ENCODE assay signal across 1 cellular context in the genomic region with DNA sequence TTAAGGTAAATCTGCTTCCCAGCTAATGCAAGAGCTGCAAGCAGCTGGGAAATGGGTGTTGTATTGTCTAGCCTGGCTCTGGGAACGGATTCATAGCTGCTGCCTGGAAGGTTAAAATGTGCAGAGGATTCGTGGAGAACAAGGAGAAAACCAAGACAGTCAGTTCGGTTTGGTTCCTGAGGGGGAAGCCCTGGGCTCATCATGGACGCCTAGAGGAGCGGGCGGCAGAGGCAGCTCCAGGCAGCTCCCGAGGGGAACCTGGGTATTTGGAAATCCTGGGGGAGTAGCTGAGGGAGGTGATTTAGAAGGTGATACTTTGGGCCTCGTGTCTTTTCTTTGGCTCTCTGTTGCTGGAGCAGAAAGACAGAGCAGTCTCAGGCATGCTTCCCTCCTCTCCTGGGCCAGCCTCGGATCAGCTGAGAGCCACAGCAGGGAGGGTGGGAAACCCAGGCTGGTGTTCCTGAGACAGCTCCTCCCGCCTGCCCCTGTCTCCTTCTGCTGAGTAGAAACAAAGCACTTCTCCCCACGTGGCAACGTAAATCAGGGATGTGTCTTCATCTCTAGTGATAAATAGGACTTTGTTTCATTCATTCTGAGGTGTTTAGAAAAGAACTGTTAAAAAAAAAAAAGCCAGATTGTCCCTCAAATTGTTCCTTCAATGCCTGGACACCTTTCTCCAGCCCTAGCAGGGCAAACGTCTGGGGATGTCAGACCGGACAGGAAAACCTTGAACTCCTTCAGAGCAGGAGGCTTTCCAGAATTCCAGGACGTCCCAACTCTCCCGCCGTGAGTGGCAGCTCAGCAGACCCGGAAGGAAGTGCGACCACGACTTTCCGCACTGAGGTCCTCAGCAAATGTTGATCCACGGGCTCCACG.
TF ChIP-seq lines count a peak whose summit lies in the region.

No MANE protein-coding gene starts in this region.

TF ChIP-seq in endothelial cell of umbilical vein, 7 proteins besides CTCF, POLR2A, EP300 and RAD21:
- TF ChIP-seq MYC (IDR thresholded peaks at IDR 0.05; ENCODE audit: low read depth, low read length) (no peak), FOS (IDR thresholded peaks at IDR 0.05; ENCODE audit: borderline replicate concordance, insufficient read depth, low read length) (no peak), GATA2 (IDR thresholded peaks at IDR 0.05; ENCODE audit: insufficient read depth, insufficient read length, low read depth, low read length) (no peak), EZH2 (IDR thresholded peaks at IDR 0.05; ENCODE audit: borderline replicate concordance, low read depth, low read length, severe bottlenecking) (no peak), POLR2AphosphoS5 (IDR thresholded peaks at IDR 0.05; ENCODE audit: insufficient read depth, low read depth, low read length) (no peak), JUN (IDR thresholded peaks at IDR 0.05; ENCODE audit: borderline replicate concordance, insufficient read depth, insufficient read length, low read depth) (no peak)
- TF ChIP-seq, protein P1, sequence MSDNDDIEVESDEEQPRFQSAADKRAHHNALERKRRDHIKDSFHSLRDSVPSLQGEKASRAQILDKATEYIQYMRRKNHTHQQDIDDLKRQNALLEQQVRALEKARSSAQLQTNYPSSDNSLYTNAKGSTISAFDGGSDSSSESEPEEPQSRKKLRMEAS (IDR thresholded peaks at IDR 0.05; ENCODE audit: insufficient read depth, insufficient read length) = no peak
TF ChIP-seq in endothelial cell of umbilical vein: peak in this region for 0.
